Comparison of ENCODE assay signal across 12 cellular contexts in genomic region chr12:50213439-50213838, GRCh38. TPM values are rescaled to one million over a fixed set of nuclear protein-coding genes. Genes with fewer than 3 reads are reported as not detected.
A peak's percentile ranks its signal among the peaks of the same experiment; 100 is the strongest.
DNase-seq lines count a peak whose midpoint lies in the region; TF ChIP-seq lines count a peak whose summit lies in the region.
"Had no signal": no experiment of that assay in that cellular context is flagged by ENCODE, and none has a peak within 500 bp of the region (broad histone marks: within the 10 kb centered on the region; RNA-seq: fewer than 3 reads in every experiment).

No MANE protein-coding gene starts in this region.

- H3K27ac Mint-ChIP-seq in activated naive CD4-positive, alpha-beta T cell treated with anti-CD3 and anti-CD28 coated beads for 36 hours: peak overlapping the region; percentile 15

- TF ChIP-seq CTCF in esophagus squamous epithelium (IDR thresholded peaks at IDR 0.05) (no peak), colonic mucosa (IDR thresholded peaks at IDR 0.05) (no peak)

- TF ChIP-seq POLR2A in esophagus squamous epithelium (IDR thresholded peaks at IDR 0.05): no peak

- no peak overlapping the region for H3K4ac ChIP-seq in trophoblast cell (ENCODE audit: low read depth, low read length)

- H3K27me3 Mint-ChIP-seq in activated naive CD4-positive, alpha-beta T cell treated with anti-CD3 and anti-CD28 coated beads for 36 hours (ENCODE audit: low read depth): no peaks in the 10 kb centered on the region

- no peaks in the 10 kb centered on the region for H3K36me3 Mint-ChIP-seq in activated naive CD4-positive, alpha-beta T cell treated with anti-CD3 and anti-CD28 coated beads for 36 hours (ENCODE audit: low read depth)

- H3K9me3 ChIP-seq in esophagus squamous epithelium (no peaks in the 10 kb centered on the region), subcutaneous abdominal adipose tissue (ENCODE audit: control insufficient read depth in 5 of 5, low read length in 5 of 5) (no peaks in the 10 kb centered on the region), colonic mucosa (no peaks in the 10 kb centered on the region), trophoblast cell (ENCODE audit: insufficient read depth, low read depth, low read length) (no peaks in the 10 kb centered on the region)
- H3K9me3 ChIP-seq: pancreas, stomach had no signal

- CTCF ChIA-PET in activated naive CD4-positive, alpha-beta T cell treated with anti-CD3 and anti-CD28 coated beads for 36 hours (lab: Charles Lee): interaction anchor here (0.7 to 3.6 kb wide), 3 partner anchors 8 to 146 kb away, joined by 3 to 27 read pairs (median 4); no protein-coding TSS in a partner anchor

- intact Hi-C loops in activated naive CD4-positive, alpha-beta T cell treated with anti-CD3 and anti-CD28 coated beads for 36 hours (cut with micrococcal nuclease): loop anchor here (2.0 to 5.0 kb wide), 2 partner anchors 187 to 289 kb away; partner anchors contain the start of genes DIP2B and LARP4
- intact Hi-C loops in esophagus squamous epithelium (cut with DNase I): no loop called here
- intact Hi-C loops in colonic mucosa (cut with DNase I): no loop called here

- 75 to 78% methylated on average over 2 of the region's 2 CpGs for WGBS in esophagus squamous epithelium, 2 donors
- no CpG with 5 or more reads among the region's 2 CpGs for WGBS in trophoblast cell (ENCODE audit: extremely low coverage, insufficient coverage, insufficient read length)

- H4K8ac ChIP-seq in trophoblast cell (ENCODE audit: low read depth, low read length): no peak overlapping the region

- H3K9ac ChIP-seq in subcutaneous abdominal adipose tissue (ENCODE audit: low read length in 5 of 5): peak overlapping the region in 1 of 5 donors; percentile 40
- H3K9ac ChIP-seq in colonic mucosa (ENCODE audit: low read depth in 2 of 2, low read length in 2 of 2): no peak overlapping the region
- no peak overlapping the region for H3K9ac ChIP-seq in trophoblast cell (ENCODE audit: low read length)

- H3K4me2 ChIP-seq in trophoblast cell (ENCODE audit: low read length): no peak overlapping the region

- no peak overlapping the region for H2BK5ac ChIP-seq in trophoblast cell (ENCODE audit: low read depth, low read length, poor library complexity)

- H3K18ac ChIP-seq in trophoblast cell (ENCODE audit: low read length): no peak overlapping the region

- no peaks in the 10 kb centered on the region for H3K9me3 Mint-ChIP-seq in activated naive CD4-positive, alpha-beta T cell treated with anti-CD3 and anti-CD28 coated beads for 36 hours

- H3K14ac ChIP-seq in trophoblast cell (ENCODE audit: low read length): no peak overlapping the region

- H3K79me1 ChIP-seq in trophoblast cell (ENCODE audit: low read length): peaks cover 7% of the 10 kb centered on the region

- no peak overlapping the region for H2AK5ac ChIP-seq in trophoblast cell (ENCODE audit: low read length)

- H3K4me3 ChIP-seq in esophagus squamous epithelium: no peak overlapping the region
- no peak overlapping the region for H3K4me3 ChIP-seq in subcutaneous abdominal adipose tissue (ENCODE audit: low read depth in 1 of 5, low read length in 5 of 5)
- H3K4me3 ChIP-seq in colonic mucosa: no peak overlapping the region
- no peak overlapping the region for H3K4me3 ChIP-seq in trophoblast cell (ENCODE audit: low read depth, low read length)
- H3K4me3 ChIP-seq: pancreas, stomach had no signal

- H3K23ac ChIP-seq in trophoblast cell (ENCODE audit: low read length): no peak overlapping the region

- no peak overlapping the region for H4K91ac ChIP-seq in trophoblast cell (ENCODE audit: low read depth, low read length)

- peaks cover 14 to 87% (median 43%) of the 10 kb centered on the region in 3 donors for H3K4me1 ChIP-seq in esophagus squamous epithelium
- peaks cover 1 to 63% (median 48%) of the 10 kb centered on the region in 5 donors for H3K4me1 ChIP-seq in subcutaneous abdominal adipose tissue (ENCODE audit: control insufficient read depth in 5 of 5, insufficient read depth in 5 of 5, low read length in 5 of 5)
- no peaks in the 10 kb centered on the region for H3K4me1 ChIP-seq in colonic mucosa
- peaks cover 7 to 10% of the 10 kb centered on the region in 2 experiments for H3K4me1 ChIP-seq in trophoblast cell (ENCODE audit: control insufficient read depth in 1 of 2, insufficient read depth in 2 of 2, low read length in 2 of 2)

- H3K4me3 Mint-ChIP-seq in activated naive CD4-positive, alpha-beta T cell treated with anti-CD3 and anti-CD28 coated beads for 36 hours: no peak overlapping the region

- H3K36me3 ChIP-seq in esophagus squamous epithelium: peaks cover 0 to 10% (median 0%) of the 10 kb centered on the region in 3 donors
- peaks cover 0 to 19% (median 4%) of the 10 kb centered on the region in 5 donors for H3K36me3 ChIP-seq in subcutaneous abdominal adipose tissue (ENCODE audit: control insufficient read depth in 5 of 5, insufficient read depth in 5 of 5, low read length in 5 of 5)
- no peaks in the 10 kb centered on the region for H3K36me3 ChIP-seq in colonic mucosa
- H3K36me3 ChIP-seq in trophoblast cell (ENCODE audit: control insufficient read depth in 1 of 2, insufficient read depth in 2 of 2, low read length in 2 of 2): peaks cover 22 to 23% of the 10 kb centered on the region in 2 experiments

- H3K27ac ChIP-seq in esophagus squamous epithelium: peak overlapping the region; percentile 21 to 74 (median 58)
- peak overlapping the region; percentile 75 for H3K27ac ChIP-seq in subcutaneous abdominal adipose tissue (ENCODE audit: low read depth, low read length)
- H3K27ac ChIP-seq in colonic mucosa: no peak overlapping the region
- no peak overlapping the region for H3K27ac ChIP-seq in trophoblast cell (ENCODE audit: low read depth, low read length)
- H3K27ac ChIP-seq: pancreas had no signal

- H2BK120ac ChIP-seq in trophoblast cell (ENCODE audit: insufficient read depth, low read length, poor library complexity): no peak overlapping the region

- no peak overlapping the region for H2BK12ac ChIP-seq in trophoblast cell (ENCODE audit: low read length)

- peaks cover 50% of the 10 kb centered on the region for H3K4me1 Mint-ChIP-seq in activated naive CD4-positive, alpha-beta T cell treated with anti-CD3 and anti-CD28 coated beads for 36 hours (ENCODE audit: low read depth)

- peaks cover 19% of the 10 kb centered on the region for H3K79me2 ChIP-seq in trophoblast cell (ENCODE audit: control insufficient read depth, insufficient read depth, low read length, poor library complexity)

- no peak overlapping the region for H2AFZ ChIP-seq in trophoblast cell (ENCODE audit: insufficient read depth, low read length, poor library complexity)

- H4K12ac ChIP-seq in trophoblast cell (ENCODE audit: low read depth, low read length): no peak overlapping the region

- H3K27me3 ChIP-seq in esophagus squamous epithelium (no peaks in the 10 kb centered on the region), subcutaneous abdominal adipose tissue (ENCODE audit: control insufficient read depth in 5 of 5, insufficient read depth in 4 of 5, low read length in 5 of 5) (no peaks in the 10 kb centered on the region), colonic mucosa (no peaks in the 10 kb centered on the region), trophoblast cell (ENCODE audit: insufficient read depth, low read length) (no peaks in the 10 kb centered on the region)
- H3K27me3 ChIP-seq: pancreas, stomach had no signal

- no peak for DNase-seq in activated naive CD4-positive, alpha-beta T cell treated with anti-CD3 and anti-CD28 coated beads for 36 hours
- no peak for DNase-seq in activated naive CD4-positive, alpha-beta T cell treated with anti-CD3 and anti-CD28 coated beads, Interleukin-2, amount 50 U/mL, for 16 hours
- peak; percentile 31 for DNase-seq in RKO (ENCODE audit: low spot score)
- DNase-seq in esophagus squamous epithelium (lab: John Stamatoyannopoulos, UW): no peak
- DNase-seq in AG08395 (ENCODE audit: low spot score): no peak
- no peak for DNase-seq in colonic mucosa
- DNase-seq in trophoblast cell: no peak
- DNase-seq: NCI-H187 treated with DMSO at 0.1 percent for 48 hours, NCI-H524 treated with DMSO at 0.1 percent for 48 hours, pancreas, stomach had no signal

RNA-seq across cellular contexts. Expression of gene CERS5, which starts 46.3 kb away (rescaled TPM):
- 10 to 100 TPM; 32.6 to 33.6 TPM for total RNA-seq in activated naive CD4-positive, alpha-beta T cell treated with anti-CD3 and anti-CD28 coated beads for 36 hours
- total RNA-seq in esophagus squamous epithelium (10 to 100 TPM; 13.0 to 27.5 (median 21.2) TPM), colonic mucosa (10 to 100 TPM; 17.6 to 19.4 TPM)
- 35.0 and 37.2 TPM in 2 replicates for polyA plus RNA-seq in trophoblast cell (2013)

Comparison
In these comparisons a context has a peak if more than half of its experiments do, and no peak if none do; other contexts are left out.
1. H3K27ac ChIP-seq: peak in esophagus squamous epithelium (4 of 4) and subcutaneous abdominal adipose tissue (single experiment); none in colonic mucosa (single experiment) and trophoblast cell (single experiment).